Comparison of ENCODE assay signal across 17 cellular contexts in genomic region chr10:59753267-59753666, GRCh38. TPM values are rescaled to one million over a fixed set of nuclear protein-coding genes. Genes with fewer than 3 reads are reported as not detected.
"Had no signal": no experiment of that assay in that cellular context is flagged by ENCODE, and none has a peak within 500 bp of the region (broad histone marks: within the 10 kb centered on the region; RNA-seq: fewer than 3 reads in every experiment).

MRLN (minus strand) TSS chr10:59753455.

- H3K27ac Mint-ChIP-seq: activated CD4-positive, alpha-beta memory T cell treated with anti-CD3 and anti-CD28 coated beads, Interleukin-2, amount 10 ng/mL, durations not matched to agents 7 days and 5 days; activated naive CD8-positive, alpha-beta T cell treated with anti-CD3 and anti-CD28 coated beads, Interleukin-2, amount 50 U/mL, for 24 hours; mesothelial cell of epicardium; stimulated activated naive B cell treated with anti-CD40 and anti-IgM and Interleukin-4, amounts not matched to agents 10 μg/mL and 1 μg/mL and 100 μg/mL, for 72 hours had no signal

- H3K4me1 Mint-ChIP-seq: activated CD4-positive, alpha-beta memory T cell treated with anti-CD3 and anti-CD28 coated beads, Interleukin-2, amount 10 ng/mL, durations not matched to agents 7 days and 5 days; activated naive CD8-positive, alpha-beta T cell treated with anti-CD3 and anti-CD28 coated beads, Interleukin-2, amount 50 U/mL, for 24 hours; mesothelial cell of epicardium; naive B cell; stimulated activated naive B cell treated with anti-CD40 and anti-IgM and Interleukin-4, amounts not matched to agents 10 μg/mL and 1 μg/mL and 100 μg/mL, for 72 hours had no signal

- H3K4me1 ChIP-seq: tibial nerve had no signal

- H3K4me3 ChIP-seq: tibial nerve had no signal

- H3K27me3 ChIP-seq: tibial nerve had no signal

- H3K36me3 ChIP-seq: tibial nerve had no signal

- H3K9me3 ChIP-seq: tibial nerve had no signal

- H3K36me3 Mint-ChIP-seq: mesothelial cell of epicardium; naive B cell; stimulated activated naive B cell treated with anti-CD40 and anti-IgM and Interleukin-4, amounts not matched to agents 10 μg/mL and 1 μg/mL and 100 μg/mL, for 72 hours had no signal

- H3K9me3 Mint-ChIP-seq: activated CD4-positive, alpha-beta memory T cell treated with anti-CD3 and anti-CD28 coated beads, Interleukin-2, amount 10 ng/mL, durations not matched to agents 7 days and 5 days; activated naive CD8-positive, alpha-beta T cell treated with anti-CD3 and anti-CD28 coated beads, Interleukin-2, amount 50 U/mL, for 24 hours; mesothelial cell of epicardium; naive B cell; stimulated activated naive B cell treated with anti-CD40 and anti-IgM and Interleukin-4, amounts not matched to agents 10 μg/mL and 1 μg/mL and 100 μg/mL, for 72 hours had no signal

- ATAC-seq: activated naive CD8-positive, alpha-beta T cell treated with anti-CD3 and anti-CD28 coated beads, Interleukin-2, amount 50 U/mL, for 24 hours; right cardiac atrium; stimulated activated naive B cell treated with anti-CD40 and anti-IgM and Interleukin-4, amounts not matched to agents 10 μg/mL and 1 μg/mL and 100 μg/mL, for 72 hours had no signal

- H3K4me3 Mint-ChIP-seq: activated CD4-positive, alpha-beta memory T cell treated with anti-CD3 and anti-CD28 coated beads, Interleukin-2, amount 10 ng/mL, durations not matched to agents 7 days and 5 days; activated naive CD8-positive, alpha-beta T cell treated with anti-CD3 and anti-CD28 coated beads, Interleukin-2, amount 50 U/mL, for 24 hours; mesothelial cell of epicardium; naive B cell; stimulated activated naive B cell treated with anti-CD40 and anti-IgM and Interleukin-4, amounts not matched to agents 10 μg/mL and 1 μg/mL and 100 μg/mL, for 72 hours had no signal

- DNase-seq: activated CD4-positive, alpha-beta memory T cell treated with anti-CD3 and anti-CD28 coated beads, Interleukin-2, amount 10 ng/mL, durations not matched to agents 7 days and 5 days; activated naive CD4-positive, alpha-beta T cell; activated naive CD8-positive, alpha-beta T cell treated with anti-CD3 and anti-CD28 coated beads, Interleukin-2, amount 50 U/mL, for 24 hours; cortex of kidney; effector memory CD4-positive, alpha-beta T cell; hippocampal formation; kidney glomerular epithelial cell; naive B cell; right cardiac atrium; stimulated activated CD4-positive, alpha-beta T cell treated with anti-CD3 and anti-CD28 coated beads, Interleukin-2, amount 100 ng/mL, for 24 hours; stimulated activated naive B cell treated with anti-CD40 and anti-IgM and Interleukin-4, amounts not matched to agents 10 μg/mL and 1 μg/mL and 100 μg/mL, for 72 hours had no signal

- H3K27ac ChIP-seq: epithelial cell of prostate, tibial nerve had no signal

RNA-seq across cellular contexts. Expression of gene MRLN, which starts in this region (rescaled TPM):
- total RNA-seq: activated CD4-positive, alpha-beta memory T cell treated with anti-CD3 and anti-CD28 coated beads, Interleukin-2, amount 10 ng/mL, durations not matched to agents 7 days and 5 days; cardiac septum; lower leg skin; mesothelial cell of epicardium; right cardiac atrium; subcutaneous adipose tissue; tibial nerve had no signal
- polyA plus RNA-seq: right cardiac atrium had no signal
